7 cellular contexts compared by ENCODE assay signal in genomic region chr3:180142472-180142871, GRCh38.
"Had no signal": no experiment of that assay in that cellular context is flagged by ENCODE, and none has a peak within 500 bp of the region (broad histone marks: within the 10 kb centered on the region; RNA-seq: fewer than 3 reads in every experiment).

No MANE protein-coding gene starts in this region.

- H3K4me3 Mint-ChIP-seq: IgD-negative memory B cell had no signal

- H3K4me2 ChIP-seq: KMS-11 had no signal

- H3K4me1 Mint-ChIP-seq: IgD-negative memory B cell had no signal

- H3K27ac ChIP-seq: HL-60, KMS-11 had no signal

- H3K27me3 Mint-ChIP-seq: IgD-negative memory B cell had no signal

- FAIRE-seq: HTR-8/SVneo had no signal

- H3K36me3 Mint-ChIP-seq: IgD-negative memory B cell had no signal

- DNase-seq: IMR-90, KBM-7, KG1 had no signal

- H3K9ac ChIP-seq: KMS-11 had no signal

- H3K27ac Mint-ChIP-seq: IgD-negative memory B cell had no signal
